In genomic region chr11:61756452-61757212, GRCh38 we compare ENCODE assay signal across 1 cellular context.
A peak's percentile ranks its signal among the peaks of the same experiment; 100 is the strongest.
TF ChIP-seq lines count a peak whose summit lies in the region.

No MANE protein-coding gene starts in this region.

TF ChIP-seq in GM12878, 131 proteins besides CTCF, POLR2A, EP300 and RAD21 (continued from another document):
- TF ChIP-seq MLLT1 (IDR thresholded peaks at IDR 0.05) (no peak; the same call in 1 of the 2 replicates), FOS (IDR thresholded peaks at IDR 0.05; ENCODE audit: borderline replicate concordance, extremely low read depth, insufficient read length) (no peak), FOXM1 (IDR thresholded peaks at IDR 0.05; ENCODE audit: low read depth, low read length) (no peak), BACH1 (IDR thresholded peaks at IDR 0.05; ENCODE audit: borderline replicate concordance) (peak; percentile 47; the same call in 1 of the 2 replicates), LARP7 (IDR thresholded peaks at IDR 0.05) (0 out of 2 replicates have a peak, but pooled peaks have one; percentile 23), HSF1 (IDR thresholded peaks at IDR 0.05; ENCODE audit: low read depth, low read length) (no peak), DPF2 (IDR thresholded peaks at IDR 0.05) (peak; percentile 97), E4F1 (IDR thresholded peaks at IDR 0.05; ENCODE audit: borderline replicate concordance, partially characterized antibody) (no peak), GATAD2B (conservative IDR thresholded peaks at IDR 0.05; ENCODE audit: low read depth) (peak; percentile 98), WRNIP1 (IDR thresholded peaks at IDR 0.05; ENCODE audit: borderline replicate concordance, low read depth, low read length) (no peak), CHD1 (IDR thresholded peaks at IDR 0.05; ENCODE audit: low read depth, low read length) (no peak), ATF3 (IDR thresholded peaks at IDR 0.05; ENCODE audit: borderline replicate concordance, extremely low read depth, low read depth, low read length) (no peak), RUNX3 (IDR thresholded peaks at IDR 0.05; ENCODE audit: low read length) (peak; percentile 26; the same call in 1 of the 2 replicates), SMARCA5 (IDR thresholded peaks at IDR 0.05) (no peak), BHLHE40 (IDR thresholded peaks at IDR 0.05; ENCODE audit: borderline replicate concordance in 1 of 2, low read depth in 2 of 2, low read length in 1 of 2) (peak; percentile 35 to 42; a peak in 3 of 4 replicates), SKIL (IDR thresholded peaks at IDR 0.05; ENCODE audit: low read depth, poor library complexity, severe bottlenecking) (no peak)
TF ChIP-seq in GM12878: peak in this region for 40.
